8 cellular contexts compared by ENCODE assay signal in the genomic region with DNA sequence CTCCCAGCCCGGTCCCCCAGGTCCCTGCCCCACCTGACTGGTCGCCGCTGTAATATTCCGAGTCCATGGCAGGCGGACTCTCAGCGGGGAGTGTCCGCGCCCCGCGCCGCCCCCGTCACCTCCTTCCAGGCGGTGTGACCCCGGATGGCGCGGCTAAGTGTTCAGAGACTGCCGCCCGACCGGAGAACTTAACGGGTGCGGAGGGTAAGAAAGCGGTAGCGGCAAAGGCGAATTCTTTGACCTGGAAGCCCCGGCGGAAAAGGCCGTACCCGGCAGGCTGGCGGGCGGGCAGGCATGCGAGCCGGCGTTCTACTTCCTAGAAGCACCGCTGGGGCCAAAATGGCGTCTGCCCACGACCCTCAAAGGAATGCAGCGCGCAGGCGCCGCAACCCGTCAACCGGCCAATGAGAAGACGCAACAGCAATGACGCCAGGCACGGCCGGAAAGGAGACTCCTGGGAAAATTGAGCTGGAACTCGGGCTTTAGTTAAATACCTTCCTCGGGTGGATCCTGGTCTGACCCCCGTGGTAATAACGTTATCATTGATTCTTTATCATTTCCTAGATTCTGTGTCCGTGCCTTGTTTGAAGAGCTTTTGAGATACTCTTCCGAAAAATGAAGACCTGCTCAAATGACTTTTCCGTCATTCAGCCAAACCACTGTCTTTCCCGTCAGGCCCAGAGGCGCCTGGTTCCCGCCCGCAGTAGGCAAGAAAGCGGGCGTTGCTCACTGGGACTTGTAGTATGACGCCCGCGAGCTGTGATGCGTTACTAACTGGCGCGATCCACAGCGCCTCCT. TPM values are rescaled to one million over a fixed set of nuclear protein-coding genes. Genes with fewer than 3 reads are reported as not detected.
DNase-seq lines count a peak whose midpoint lies in the region; ATAC-seq, FAIRE-seq and TF ChIP-seq lines count a peak whose summit lies in the region.

A gene (minus strand): TSS at position 348 of the 798 bp plus-strand sequence. CDS start 281 bp downstream, at position 67.

- peak within 1 kb of the TSS; percentile 85 for H3K27ac ChIP-seq in OCI-LY7 (ENCODE audit: low read depth, low read length, poor library complexity, severe bottlenecking)
- H3K27ac ChIP-seq in endothelial cell of umbilical vein (ENCODE audit: insufficient read depth, low read depth, low read length), result peak within 1 kb of the TSS; percentile 100

- H3K4me2 ChIP-seq in OCI-LY7 (ENCODE audit: low read length) (peak within 1 kb of the TSS; percentile 75), endothelial cell of umbilical vein (ENCODE audit: insufficient read depth, low read length) (peak within 1 kb of the TSS; percentile 99)

- TF ChIP-seq POLR2A in endothelial cell of umbilical vein (IDR thresholded peaks at IDR 0.05; ENCODE audit: low read depth, low read length), result peak; percentile 88

- CTCF ChIA-PET in OCI-LY7 (lab: Charles Lee; ENCODE audit: unreplicated experiment), result no interaction called here
- CTCF ChIA-PET in endothelial cell of umbilical vein (lab: Charles Lee), result interaction anchor here (0.6 to 2.0 kb wide), 14 partner anchors 11 to 169 kb away, joined by 3 to 17 read pairs (median 4); a partner anchor contains a TSS

- H3K4me3 ChIP-seq in OCI-LY7 (ENCODE audit: low read depth, low read length, poor library complexity, severe bottlenecking) (peak within 1 kb of the TSS; percentile 82), endothelial cell of umbilical vein (replicated peaks in 1 of 3; ENCODE audit: insufficient read depth in 1 of 3, low read depth in 1 of 3, low read length in 3 of 3) (peak within 1 kb of the TSS; percentile 78 to 92 (median 88))

- peaks cover 26% of the 10 kb centered on the region for H3K4me1 ChIP-seq in OCI-LY7 (ENCODE audit: insufficient read depth, low read length, poor library complexity, severe bottlenecking)
- H3K4me1 ChIP-seq in endothelial cell of umbilical vein (ENCODE audit: control insufficient read depth, extremely low read depth, insufficient read depth, low read length), result peaks cover 11% of the 10 kb centered on the region

- H3K9me3 ChIP-seq in OCI-LY7 (ENCODE audit: low read length) (0 out of 2 replicates have a peak, but pooled peaks cover 5% of the 10 kb centered on the region), endothelial cell of umbilical vein (replicated peaks; ENCODE audit: control insufficient read depth, insufficient read depth, low read length) (no peaks in the 10 kb centered on the region)

- dilution Hi-C loops in endothelial cell of umbilical vein (cut with MboI; ENCODE audit: extremely low pct_ligation_motif_present, low sequenced_read_pairs), result no loop called here

- POLR2A ChIA-PET in OCI-LY7 (lab: Charles Lee), result interaction anchor here (0.9 to 1.7 kb wide), 9 partner anchors 8 to 232 kb away, joined by 3 to 5 read pairs (median 3); no protein-coding TSS in a partner anchor
- POLR2A ChIA-PET in endothelial cell of umbilical vein (lab: Charles Lee), result interaction anchor here (0.6 to 1.7 kb wide), 5 partner anchors 8 to 231 kb away, joined by 3 to 4 read pairs (median 3); no protein-coding TSS in a partner anchor

- H3K79me2 ChIP-seq in OCI-LY7 (ENCODE audit: insufficient read depth, low read depth, low read length) (peaks cover 47% of the 10 kb centered on the region), endothelial cell of umbilical vein (ENCODE audit: control insufficient read depth, insufficient read depth, low read length) (peaks cover 46% of the 10 kb centered on the region)

- peak within 1 kb of the TSS; percentile 90 for H2AFZ ChIP-seq in OCI-LY7 (ENCODE audit: low read length)
- peak within 1 kb of the TSS; percentile 97 for H2AFZ ChIP-seq in endothelial cell of umbilical vein (ENCODE audit: low read depth, low read length)

- BruUV-seq in OCI-LY7 (replicated peaks; lab: Mats Ljungman, UMichigan), result no TSS peak
- TSS peak; percentile 95 for BruUV-seq in endothelial cell of umbilical vein (replicated peaks; lab: Mats Ljungman, UMichigan)

- ATAC-seq in GM21526 (IDR thresholded peaks at IDR 0.05; ENCODE audit: low FRiP score, unreplicated experiment), result peak; percentile 85

- intact Hi-C loops in OCI-LY7 (cut with micrococcal nuclease; ENCODE audit: unreplicated experiment), result loop anchor here (1.0 to 5.0 kb wide), 3 partner anchors 139 to 502 kb away; a partner anchor contains a TSS
- intact Hi-C loops in endothelial cell of umbilical vein (cut with micrococcal nuclease), result loop anchor here (1.0 to 2.0 kb wide), 5 partner anchors 18 to 284 kb away; a partner anchor contains a TSS

- peak within 1 kb of the TSS; percentile 99 for H3K9ac ChIP-seq in endothelial cell of umbilical vein (replicated peaks; ENCODE audit: extremely low read depth, insufficient read depth, low read length)

- H3K27me3 ChIP-seq in endothelial cell of umbilical vein (ENCODE audit: control insufficient read depth in 2 of 2, insufficient read depth in 2 of 2, low read length in 2 of 2), result no peaks in the 10 kb centered on the region

- TF ChIP-seq CTCF in OCI-LY7 (conservative IDR thresholded peaks at IDR 0.05; ENCODE audit: low read length) (no peak), endothelial cell of umbilical vein (IDR thresholded peaks at IDR 0.05; ENCODE audit: extremely low read depth in 1 of 2, insufficient read depth in 1 of 2, low read depth in 1 of 2, low read length in 2 of 2) (peak in 1 of 2 donors; percentile 14)

- H3K9me2 ChIP-seq in OCI-LY7 (ENCODE audit: insufficient read depth, low read length), result no peaks in the 10 kb centered on the region

- H3K36me3 ChIP-seq in OCI-LY7 (ENCODE audit: insufficient read depth, low read length), result peaks cover 30% of the 10 kb centered on the region
- H3K36me3 ChIP-seq in endothelial cell of umbilical vein (ENCODE audit: control insufficient read depth in 2 of 2, extremely low read depth in 1 of 2, insufficient read depth in 2 of 2, low read length in 2 of 2), result peaks cover 0 to 6% of the 10 kb centered on the region in 2 experiments

- DNase-seq in DMS 273 (lab: John Stamatoyannopoulos, UW; ENCODE audit: unreplicated experiment), result peak; percentile 99
- peak; percentile 81 for DNase-seq in HuH-7.5 (ENCODE audit: low spot score)
- DNase-seq in OCI-LY7 (ENCODE audit: low spot score), result peak; percentile 97
- DNase-seq in activated T-cell treated with anti-CD3 and anti-CD28 coated beads for 1 hour (ENCODE audit: low read depth), result peak; percentile 86
- peak; percentile 98 for DNase-seq in endothelial cell of umbilical vein (ENCODE audit: low read depth, low spot score)
- peak; percentile 98 for DNase-seq in midbrain (lab: John Stamatoyannopoulos, UW)
- DNase-seq in stimulated activated CD8-positive, alpha-beta memory T cell treated with anti-CD3 and anti-CD28 coated beads, Interleukin-2, amount 100 ng/mL, for 1 hour (ENCODE audit: low read depth in 2 of 2), result peak; percentile 84 to 85

- peak; percentile 88 for FAIRE-seq in endothelial cell of umbilical vein (lab: Jason Lieb, UNC)

- H3K9me1 ChIP-seq in endothelial cell of umbilical vein (replicated peaks; ENCODE audit: control insufficient read depth, extremely low read depth, insufficient read depth, low read length), result no peaks in the 10 kb centered on the region

- H4K20me1 ChIP-seq in OCI-LY7 (ENCODE audit: insufficient read depth, low read length) (peaks cover 20% of the 10 kb centered on the region; the same call in 1 of the 2 replicates), endothelial cell of umbilical vein (replicated peaks; ENCODE audit: control insufficient read depth, extremely low read depth, insufficient read depth, low read length) (no peaks in the 10 kb centered on the region)

TF ChIP-seq in endothelial cell of umbilical vein, 7 proteins besides CTCF, POLR2A, EP300 and RAD21:
- TF ChIP-seq MYC (IDR thresholded peaks at IDR 0.05; ENCODE audit: low read depth, low read length) (no peak), GATA2 (IDR thresholded peaks at IDR 0.05; ENCODE audit: insufficient read depth, insufficient read length, low read depth, low read length) (no peak), JUN (IDR thresholded peaks at IDR 0.05; ENCODE audit: borderline replicate concordance, insufficient read depth, insufficient read length, low read depth) (no peak), POLR2AphosphoS5 (IDR thresholded peaks at IDR 0.05; ENCODE audit: insufficient read depth, low read depth, low read length) (no peak), FOS (IDR thresholded peaks at IDR 0.05; ENCODE audit: borderline replicate concordance, insufficient read depth, low read length) (no peak), EZH2 (IDR thresholded peaks at IDR 0.05; ENCODE audit: borderline replicate concordance, low read depth, low read length, severe bottlenecking) (no peak)
- TF ChIP-seq, protein P1, sequence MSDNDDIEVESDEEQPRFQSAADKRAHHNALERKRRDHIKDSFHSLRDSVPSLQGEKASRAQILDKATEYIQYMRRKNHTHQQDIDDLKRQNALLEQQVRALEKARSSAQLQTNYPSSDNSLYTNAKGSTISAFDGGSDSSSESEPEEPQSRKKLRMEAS (IDR thresholded peaks at IDR 0.05; ENCODE audit: insufficient read depth, insufficient read length), result no peak
TF ChIP-seq in endothelial cell of umbilical vein: peak in this region for 0.

RNA-seq across cellular contexts. Expression of the gene that starts here (rescaled TPM):
- 49.2 and 70.4 TPM in 2 replicates for total RNA-seq in OCI-LY7 (2014; rRNA removed; shearing (Covaris generic))
- 56.5 and 56.9 TPM in 2 replicates for total RNA-seq in OCI-LY7 (2022)
- 44.9 and 51.0 TPM in 2 replicates for total RNA-seq in endothelial cell of umbilical vein
- polyA plus RNA-seq in endothelial cell of umbilical vein, result 10.4 and 14.7 TPM in 2 replicates
- polyA plus RNA-seq in endothelial cell of umbilical vein (2011; cell fraction: cytosol; rRNA removed), result 30.2 and 32.8 TPM in 2 replicates
- 37.0 and 49.6 TPM in 2 replicates for polyA plus RNA-seq in endothelial cell of umbilical vein (2011; cell fraction: nucleus; rRNA removed)
- polyA plus RNA-seq in endothelial cell of umbilical vein (2012), result 49.2 and 59.4 TPM in 2 replicates
- polyA minus RNA-seq in endothelial cell of umbilical vein, result 15.6 and 16.1 TPM in 2 replicates
- polyA minus RNA-seq in endothelial cell of umbilical vein (2011; cell fraction: cytosol; rRNA and poly(A)+ RNA removed), result 20.5 TPM
- polyA minus RNA-seq in endothelial cell of umbilical vein (2011; cell fraction: nucleus; rRNA and poly(A)+ RNA removed), result 21.5 and 26.4 TPM in 2 replicates

Comparison
In these comparisons a context has a peak if more than half of its experiments do, and no peak if none do; other contexts are left out.
1. Peak in every context shown above with its lines: DNase-seq, ATAC-seq, H3K4me3 ChIP-seq and H3K27ac ChIP-seq.